ENCODE assay signal across 18 cellular contexts in genomic region chr16:84340305-84341040, GRCh38. TPM values are rescaled to one million over a fixed set of nuclear protein-coding genes. Genes with fewer than 3 reads are reported as not detected.
DNase-seq lines count a peak whose midpoint lies in the region; ATAC-seq and TF ChIP-seq lines count a peak whose summit lies in the region.
"Had no signal": no experiment of that assay in that cellular context is flagged by ENCODE, and none has a peak within 500 bp of the region (broad histone marks: within the 10 kb centered on the region; RNA-seq: fewer than 3 reads in every experiment).

No MANE protein-coding gene starts in this region.

- H3K4me3 ChIP-seq in HEK293 (ENCODE audit: low read depth, low read length) = no peak overlapping the region
- H3K4me3 ChIP-seq in Peyer's patch = no peak overlapping the region
- H3K4me3 ChIP-seq in prostate gland = no peak overlapping the region
- H3K4me3 ChIP-seq in vagina = no peak overlapping the region
- H3K4me3 ChIP-seq: esophagus muscularis mucosa, HAP-1 had no signal

- CTCF ChIA-PET in HEK293 (lab: Yijun Ruan, JAX) = interaction anchor here (0.7 kb wide), 1 partner anchor 159 kb away, joined by 3 read pairs; no protein-coding TSS in a partner anchor

- H3K27ac ChIP-seq in HEK293 (ENCODE audit: extremely low read depth, low read depth, low read length) (no peak overlapping the region), Peyer's patch (peak overlapping the region in 2 of 4 donors; percentile 3 to 70), prostate gland (no peak overlapping the region), vagina (no peak overlapping the region)
- H3K27ac ChIP-seq: esophagus muscularis mucosa had no signal

- no peaks in the 10 kb centered on the region for H3K27me3 ChIP-seq in Peyer's patch
- H3K27me3 ChIP-seq in prostate gland (replicated peaks; ENCODE audit: insufficient read depth) = no peaks in the 10 kb centered on the region
- H3K27me3 ChIP-seq in vagina = no peaks in the 10 kb centered on the region
- H3K27me3 ChIP-seq: esophagus muscularis mucosa had no signal

- H3K4me1 ChIP-seq in HEK293 (ENCODE audit: control insufficient read depth, insufficient read depth, low read length) (no peaks in the 10 kb centered on the region), Peyer's patch (peaks cover 0 to 10% (median 0%) of the 10 kb centered on the region in 4 donors), prostate gland (replicated peaks) (peaks cover 4% of the 10 kb centered on the region), vagina (no peaks in the 10 kb centered on the region)
- H3K4me1 ChIP-seq: HAP-1 had no signal

- H3K9me3 ChIP-seq in HEK293 (ENCODE audit: control insufficient read depth, insufficient read depth, low read depth, low read length) = no peaks in the 10 kb centered on the region
- no peaks in the 10 kb centered on the region for H3K9me3 ChIP-seq in Peyer's patch
- no peaks in the 10 kb centered on the region for H3K9me3 ChIP-seq in prostate gland
- no peaks in the 10 kb centered on the region for H3K9me3 ChIP-seq in vagina

- WGBS in prostate gland = 52% methylated on average over 14 of the region's 18 CpGs

- intact Hi-C loops in prostate gland (cut with DNase I) (no loop called here), vagina (cut with DNase I) (no loop called here)

- ATAC-seq in esophagus mucosa = peak; percentile 99
- ATAC-seq: activated naive CD4-positive, alpha-beta T cell treated with anti-CD3 and anti-CD28 coated beads, Interleukin-2, amount 50 U/mL, for 72 hours; stimulated activated naive B cell treated with anti-CD40 and anti-IgM and Interleukin-4, amounts not matched to agents 10 μg/mL and 1 μg/mL and 100 μg/mL, for 72 hours had no signal

- H3K36me3 ChIP-seq in HEK293 (ENCODE audit: control insufficient read depth in 2 of 2, insufficient read depth in 1 of 2, low read length in 2 of 2) (no peaks in the 10 kb centered on the region), Peyer's patch (no peaks in the 10 kb centered on the region), prostate gland (no peaks in the 10 kb centered on the region), vagina (no peaks in the 10 kb centered on the region)
- H3K36me3 ChIP-seq: esophagus muscularis mucosa, HAP-1 had no signal

- POLR2A ChIA-PET in HEK293 (lab: Yijun Ruan, JAX) = no interaction called here

- TF ChIP-seq CTCF in HEK293 (tag by site-specific recombination; IDR thresholded peaks at IDR 0.05) = no peak
- TF ChIP-seq CTCF in Peyer's patch (IDR thresholded peaks at IDR 0.05) = peak in 3 of 6 experiments; percentile 53 to 72 (median 65)
- peak in 3 of 4 experiments; percentile 48 to 66 (median 64) for TF ChIP-seq CTCF in prostate gland (IDR thresholded peaks at IDR 0.05)
- no peak for TF ChIP-seq CTCF in vagina (IDR thresholded peaks at IDR 0.05)

- TF ChIP-seq POLR2A in Peyer's patch (IDR thresholded peaks at IDR 0.05) (no peak), prostate gland (IDR thresholded peaks at IDR 0.05) (no peak), vagina (IDR thresholded peaks at IDR 0.05) (no peak)

- DNase-seq in Peyer's patch (peak in 2 of 3 donors; percentile 72 to 79), prostate gland (ENCODE audit: low spot score) (peak; percentile 89), vagina (ENCODE audit: extremely low spot score in 2 of 2) (no peak), DMS153 (lab: John Stamatoyannopoulos, UW) (no peak), Ammon's horn (ENCODE audit: low spot score) (no peak), superior temporal gyrus (ENCODE audit: extremely low spot score) (no peak)
- DNase-seq: activated B cell treated with CpG ODN at 0.5 μM for 24 hours; activated CD8-positive, alpha-beta memory T cell treated with anti-CD3 and anti-CD28 coated beads, Interleukin-2, amount 50 U/mL, for 4 hours; retina; SHP77 treated with DMSO at 0.1 percent for 48 hours; stimulated activated CD4-positive, alpha-beta T cell treated with anti-CD3 and anti-CD28 coated beads, Interleukin-4, amount 100 ng/mL, for 4 hours; stimulated activated naive B cell treated with anti-CD40 and anti-IgM and Interleukin-4, amounts not matched to agents 10 μg/mL and 1 μg/mL and 100 μg/mL, for 72 hours had no signal

TF ChIP-seq in HEK293, 187 proteins besides CTCF, POLR2A, EP300 and RAD21:
- TF ChIP-seq FEZF1 (tag by site-specific recombination; IDR thresholded peaks at IDR 0.05) (no peak), ZNF449 (tag by site-specific recombination; IDR thresholded peaks at IDR 0.05) (0 out of 2 replicates have a peak, but pooled peaks have one; percentile 30), ZNF394 (tag by site-specific recombination; IDR thresholded peaks at IDR 0.05; ENCODE audit: borderline replicate concordance) (no peak), EGR2 (tag by site-specific recombination; IDR thresholded peaks at IDR 0.05; ENCODE audit: low read depth) (0 out of 2 replicates have a peak, but pooled peaks have one; percentile 7), ZIC2 (tag by site-specific recombination; IDR thresholded peaks at IDR 0.05) (0 out of 2 replicates have a peak, but pooled peaks have one; percentile 14)

RNA-seq across cellular contexts. Expression of gene ATP2C2, which starts 27.9 kb away (rescaled TPM):
- total RNA-seq in Peyer's patch (100 to 1,000 TPM in 2 of 4 donors, 10 to 100 TPM in 2; 84.2 to 148 (median 115) TPM), esophagus mucosa (6.9 TPM), prostate gland (10 to 100 TPM; 43.7 to 56.1 TPM), vagina (35.1 TPM)
- total RNA-seq: activated B cell treated with CpG ODN at 0.5 μM for 24 hours; activated naive CD4-positive, alpha-beta T cell treated with anti-CD3 and anti-CD28 coated beads, Interleukin-2, amount 50 U/mL, for 72 hours; G401 had no signal

RNA-seq across cellular contexts. Expression of gene WFDC1, which starts 45.8 kb away (rescaled TPM):
- 10 to 100 TPM in 2 of 4 donors, 1 to 10 TPM in 2; 1.9 to 35.5 (median 10.1) TPM for total RNA-seq in Peyer's patch
- total RNA-seq in esophagus mucosa = 1.1 TPM
- total RNA-seq in prostate gland = 10 to 100 TPM; 60.9 to 80.8 TPM
- total RNA-seq in vagina = 12.0 TPM
- total RNA-seq: activated B cell treated with CpG ODN at 0.5 μM for 24 hours; activated naive CD4-positive, alpha-beta T cell treated with anti-CD3 and anti-CD28 coated beads, Interleukin-2, amount 50 U/mL, for 72 hours; G401 had no signal

Comparison
In these comparisons a context has a peak if more than half of its experiments do, and no peak if none do; other contexts are left out.
1. CTCF ChIP-seq: peak in prostate gland (3 of 4); none in HEK293 (single experiment) and vagina (0 of 3).
2. DNase-seq: peak in Peyer's patch (2 of 3) and prostate gland (single experiment); none in vagina (0 of 2), DMS153 (single experiment), Ammon's horn (single experiment) and superior temporal gyrus (single experiment).